ENCODE assay signal across 11 cellular contexts in genomic region chr16:81821422-81822128, GRCh38. TPM values are rescaled to one million over a fixed set of nuclear protein-coding genes. Genes with fewer than 3 reads are reported as not detected.
A peak's percentile ranks its signal among the peaks of the same experiment; 100 is the strongest.
DNase-seq lines count a peak whose midpoint lies in the region; ATAC-seq, FAIRE-seq and TF ChIP-seq lines count a peak whose summit lies in the region.
"Had no signal": no experiment of that assay in that cellular context is flagged by ENCODE, and none has a peak within 500 bp of the region (broad histone marks: within the 10 kb centered on the region; RNA-seq: fewer than 3 reads in every experiment).

No MANE protein-coding gene starts in this region.

- intact Hi-C loops in Right ventricle myocardium inferior (cut with DNase I) (no loop called here), kidney (cut with DNase I) (no loop called here)

- H3K9me3 Mint-ChIP-seq in endodermal cell = peaks cover 3% of the 10 kb centered on the region
- peaks cover 5% of the 10 kb centered on the region for H3K9me3 Mint-ChIP-seq in chondrocyte (ENCODE audit: low read depth)
- H3K9me3 Mint-ChIP-seq: activated naive CD4-positive, alpha-beta T cell treated with anti-CD3 and anti-CD28 coated beads, Interleukin-2, amount 10 ng/mL, durations not matched to agents 7 days and 5 days had no signal

- H3K27ac ChIP-seq in endodermal cell (ENCODE audit: low read depth, low read length) = no peak overlapping the region
- peak overlapping the region in 1 of 2 donors; percentile 30 for H3K27ac ChIP-seq in kidney (ENCODE audit: low read depth in 2 of 2, low read length in 2 of 2)
- H3K27ac ChIP-seq in tibial nerve = peak overlapping the region in 1 of 4 donors; percentile 51

- FAIRE-seq in kidney (lab: Jason Lieb, UNC) = no peak
- FAIRE-seq: G401.6 had no signal

- no peaks in the 10 kb centered on the region for H3K4me1 ChIP-seq in endodermal cell (ENCODE audit: control insufficient read depth, insufficient read depth, low read length)
- peaks cover 0 to 13% of the 10 kb centered on the region in 2 donors for H3K4me1 ChIP-seq in kidney (ENCODE audit: control insufficient read depth in 1 of 2, insufficient read depth in 1 of 2, low read depth in 1 of 2, low read length in 2 of 2)
- peaks cover 0 to 16% (median 2%) of the 10 kb centered on the region in 4 donors for H3K4me1 ChIP-seq in tibial nerve

- ATAC-seq in GM21360 (IDR thresholded peaks at IDR 0.05; ENCODE audit: unreplicated experiment) (peak; percentile 38), HG03378 (IDR thresholded peaks at IDR 0.05; ENCODE audit: unreplicated experiment) (peak; percentile 43), Right ventricle myocardium inferior (no peak)

- H3K4me1 Mint-ChIP-seq in endodermal cell (peaks cover 22% of the 10 kb centered on the region), chondrocyte (ENCODE audit: low read depth) (peaks cover 13% of the 10 kb centered on the region)

- no peaks in the 10 kb centered on the region for H3K27me3 Mint-ChIP-seq in endodermal cell (ENCODE audit: insufficient read depth)
- H3K27me3 Mint-ChIP-seq in chondrocyte (ENCODE audit: low read depth) = peaks cover 4% of the 10 kb centered on the region

- DNase-seq in GM12865 (ENCODE audit: low read depth) = peak; percentile 95
- no peak for DNase-seq in endodermal cell
- DNase-seq in Right ventricle myocardium inferior (ENCODE audit: missing footprints) = no peak
- no peak for DNase-seq in chondrocyte (ENCODE audit: low spot score)
- no peak for DNase-seq in kidney
- no peak for DNase-seq in tibial nerve (ENCODE audit: low spot score in 2 of 2)
- DNase-seq: activated naive CD4-positive, alpha-beta T cell treated with anti-CD3 and anti-CD28 coated beads, Interleukin-2, amount 10 ng/mL, durations not matched to agents 7 days and 5 days; foreskin melanocyte had no signal

- H3K9ac ChIP-seq in endodermal cell (ENCODE audit: extremely low read depth, low read length, poor library complexity, severe bottlenecking) (no peak overlapping the region), kidney (ENCODE audit: low read length in 2 of 2) (no peak overlapping the region)

- peaks cover 5% of the 10 kb centered on the region for H3K36me3 Mint-ChIP-seq in endodermal cell (ENCODE audit: low read depth)
- H3K36me3 Mint-ChIP-seq in chondrocyte (ENCODE audit: low read depth) = peaks cover 2% of the 10 kb centered on the region
- H3K36me3 Mint-ChIP-seq: activated naive CD4-positive, alpha-beta T cell treated with anti-CD3 and anti-CD28 coated beads, Interleukin-2, amount 10 ng/mL, durations not matched to agents 7 days and 5 days had no signal

- H3K4me3 ChIP-seq in GM12865 (ENCODE audit: low read depth, low read length) (peak overlapping the region; percentile 64), endodermal cell (ENCODE audit: low read length) (no peak overlapping the region), kidney (ENCODE audit: low read length in 2 of 2) (no peak overlapping the region), tibial nerve (no peak overlapping the region)

- H3K27ac Mint-ChIP-seq in endodermal cell (peak overlapping the region; percentile 18), chondrocyte (ENCODE audit: unreplicated experiment) (no peak overlapping the region)
- H3K27ac Mint-ChIP-seq: activated naive CD4-positive, alpha-beta T cell treated with anti-CD3 and anti-CD28 coated beads, Interleukin-2, amount 10 ng/mL, durations not matched to agents 7 days and 5 days had no signal

- WGBS in endodermal cell (ENCODE audit: insufficient coverage in 1 of 2, insufficient read length in 1 of 2), 2 experiments = 70 to 89% methylated on average over 3 to 10 of the region's 10 CpGs
- 54 to 67% methylated on average over 10 of the region's 10 CpGs for WGBS in tibial nerve, 2 donors

- H3K9me3 ChIP-seq in endodermal cell (ENCODE audit: control insufficient read depth, low read length) (no peaks in the 10 kb centered on the region), kidney (ENCODE audit: control insufficient read depth in 1 of 2, low read length in 2 of 2) (no peaks in the 10 kb centered on the region), tibial nerve (no peaks in the 10 kb centered on the region)

- no peaks in the 10 kb centered on the region for H3K36me3 ChIP-seq in endodermal cell (ENCODE audit: control insufficient read depth, insufficient read depth, low read length)
- H3K36me3 ChIP-seq in kidney (ENCODE audit: control insufficient read depth in 1 of 2, insufficient read depth in 2 of 2, low read length in 2 of 2) = no peaks in the 10 kb centered on the region
- no peaks in the 10 kb centered on the region for H3K36me3 ChIP-seq in tibial nerve

- no peak for TF ChIP-seq POLR2A in tibial nerve (IDR thresholded peaks at IDR 0.05)

- TF ChIP-seq CTCF in GM12865 (IDR thresholded peaks at IDR 0.05; ENCODE audit: insufficient read depth, low read depth, low read length, missing control alignments) (no peak), endodermal cell (conservative IDR thresholded peaks at IDR 0.05) (no peak), chondrocyte (IDR thresholded peaks at IDR 0.05) (no peak), kidney (IDR thresholded peaks at IDR 0.05; ENCODE audit: borderline replicate concordance, extremely low read depth, insufficient read depth) (no peak), tibial nerve (IDR thresholded peaks at IDR 0.05) (no peak)

- TF ChIP-seq EP300 in tibial nerve (IDR thresholded peaks at IDR 0.05) = no peak

- H3K27me3 ChIP-seq in endodermal cell (ENCODE audit: control insufficient read depth, insufficient read depth, low read length, poor library complexity, severe bottlenecking) = no peaks in the 10 kb centered on the region
- H3K27me3 ChIP-seq in tibial nerve = no peaks in the 10 kb centered on the region

- H3K4me3 Mint-ChIP-seq in endodermal cell = no peak overlapping the region
- no peak overlapping the region for H3K4me3 Mint-ChIP-seq in chondrocyte (ENCODE audit: unreplicated experiment)
- H3K4me3 Mint-ChIP-seq: activated naive CD4-positive, alpha-beta T cell treated with anti-CD3 and anti-CD28 coated beads, Interleukin-2, amount 10 ng/mL, durations not matched to agents 7 days and 5 days had no signal

RNA-seq across cellular contexts. Expression of gene PLCG2, which starts 42.5 kb away (rescaled TPM):
- total RNA-seq in endodermal cell (10 to 100 TPM; 34.7 to 48.4 TPM), Right ventricle myocardium inferior (6.9 TPM), chondrocyte (0.94 to 1.1 TPM (median 1.1 TPM) in 3 replicates), kidney (50.7 TPM), tibial nerve (10 to 100 TPM; 13.0 to 28.5 (median 18.9) TPM)
- polyA plus RNA-seq in endodermal cell (2013, experiment 1 of 2) = 3.7 TPM
- 3.9 TPM for polyA plus RNA-seq in endodermal cell (2013, experiment 2 of 2)
- 55.6 TPM for polyA plus RNA-seq in kidney (ENCODE audit: insufficient read depth, low read depth, low replicate concordance)
